Comparison of ENCODE assay signal across 24 cellular contexts in the genomic region with DNA sequence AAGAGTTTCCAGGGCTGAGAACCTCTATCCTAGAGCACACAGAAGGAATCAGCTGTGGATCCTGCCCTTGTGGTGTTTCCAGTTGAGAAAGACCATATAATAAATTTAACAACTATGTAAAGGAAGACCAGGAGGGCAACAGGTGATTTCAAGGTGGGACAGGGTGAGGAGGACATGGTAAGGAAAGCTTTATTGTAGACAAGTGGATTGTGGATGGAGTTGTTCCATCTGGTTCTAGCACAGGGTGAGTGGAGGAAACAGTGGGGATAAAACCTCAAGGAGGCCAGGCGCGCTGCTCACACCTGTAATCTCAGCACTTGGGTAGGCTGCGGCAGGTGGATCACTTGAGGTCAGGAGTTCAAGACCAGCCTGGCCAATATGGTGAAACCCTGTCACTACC. TPM values are rescaled to one million over a fixed set of nuclear protein-coding genes. Genes with fewer than 3 reads are reported as not detected.
DNase-seq lines count a peak whose midpoint lies in the region; ATAC-seq, FAIRE-seq and TF ChIP-seq lines count a peak whose summit lies in the region.
"Had no signal": no experiment of that assay in that cellular context is flagged by ENCODE, and none has a peak within 500 bp of the region (broad histone marks: within the 10 kb centered on the region; RNA-seq: fewer than 3 reads in every experiment).

No MANE protein-coding gene starts in this region.

- H3K36me3 Mint-ChIP-seq in stimulated activated naive CD8-positive, alpha-beta T cell treated with anti-CD3 and anti-CD28 coated beads, Interleukin-15, Interleukin-2, amounts not matched to agents 100 ng/mL and 50 ng/mL, for 24 hours (ENCODE audit: low read depth), result peaks cover 93% of the 10 kb centered on the region
- peaks cover 76% of the 10 kb centered on the region for H3K36me3 Mint-ChIP-seq in activated T-helper 1 cell treated with anti-CD3 and anti-CD28 coated beads, Interleukin-12 subunit alpha, Interleukin-12 subunit beta, Interleukin-2, Interleukin-4 antibody, amounts not matched to agents 30 ng/mL and 10 ng/mL and 1 ng/mL, durations not matched to agents 14 hours and 24 hours and 36 hours (ENCODE audit: low read depth)
- H3K36me3 Mint-ChIP-seq in naive thymus-derived CD4-positive, alpha-beta T cell, result peaks cover 6 to 35% (median 20%) of the 10 kb centered on the region in 5 donors

- peak overlapping the region; percentile 78 for H3K27ac Mint-ChIP-seq in stimulated activated naive CD8-positive, alpha-beta T cell treated with anti-CD3 and anti-CD28 coated beads, Interleukin-15, Interleukin-2, amounts not matched to agents 100 ng/mL and 50 ng/mL, for 24 hours
- H3K27ac Mint-ChIP-seq in activated T-helper 1 cell treated with anti-CD3 and anti-CD28 coated beads, Interleukin-12 subunit alpha, Interleukin-12 subunit beta, Interleukin-2, Interleukin-4 antibody, amounts not matched to agents 30 ng/mL and 10 ng/mL and 1 ng/mL, durations not matched to agents 14 hours and 24 hours and 36 hours, result peak overlapping the region; percentile 73
- peak overlapping the region in 7 of 9 donors; percentile 7 to 84 (median 65) for H3K27ac Mint-ChIP-seq in naive thymus-derived CD4-positive, alpha-beta T cell

- no peaks in the 10 kb centered on the region for H3K9me3 ChIP-seq in naive thymus-derived CD4-positive, alpha-beta T cell (ENCODE audit: control insufficient read depth in 2 of 3, low read length in 3 of 3)
- H3K9me3 ChIP-seq in kidney (ENCODE audit: control insufficient read depth in 1 of 2, low read length in 2 of 2), result no peaks in the 10 kb centered on the region
- H3K9me3 ChIP-seq: heart left ventricle, right atrium auricular region had no signal

- H3K4me3 Mint-ChIP-seq in stimulated activated naive CD8-positive, alpha-beta T cell treated with anti-CD3 and anti-CD28 coated beads, Interleukin-15, Interleukin-2, amounts not matched to agents 100 ng/mL and 50 ng/mL, for 24 hours, result no peak overlapping the region
- H3K4me3 Mint-ChIP-seq in activated T-helper 1 cell treated with anti-CD3 and anti-CD28 coated beads, Interleukin-12 subunit alpha, Interleukin-12 subunit beta, Interleukin-2, Interleukin-4 antibody, amounts not matched to agents 30 ng/mL and 10 ng/mL and 1 ng/mL, durations not matched to agents 14 hours and 24 hours and 36 hours, result no peak overlapping the region
- H3K4me3 Mint-ChIP-seq in naive thymus-derived CD4-positive, alpha-beta T cell, result peak overlapping the region in 2 of 10 donors; percentile 19 to 36
- H3K4me3 Mint-ChIP-seq: H9 had no signal

- no peak overlapping the region for H3K4me3 ChIP-seq in naive thymus-derived CD4-positive, alpha-beta T cell (ENCODE audit: low read length)
- no peak overlapping the region for H3K4me3 ChIP-seq in kidney (ENCODE audit: low read length in 2 of 2)
- H3K4me3 ChIP-seq: GM12878, heart left ventricle, right atrium auricular region had no signal

- POLR2A ChIA-PET in naive thymus-derived CD4-positive, alpha-beta T cell (lab: Charles Lee), result no interaction called here

- no peaks in the 10 kb centered on the region for H3K4me1 ChIP-seq in naive thymus-derived CD4-positive, alpha-beta T cell (ENCODE audit: control insufficient read depth in 2 of 2, insufficient read depth in 2 of 2, low read length in 2 of 2)
- H3K4me1 ChIP-seq in kidney (ENCODE audit: control insufficient read depth in 1 of 2, insufficient read depth in 1 of 2, low read depth in 1 of 2, low read length in 2 of 2), result peaks cover 38 to 61% of the 10 kb centered on the region in 2 donors

- H3K9ac ChIP-seq in kidney (ENCODE audit: low read length in 2 of 2), result no peak overlapping the region

- no peak for TF ChIP-seq CTCF in kidney (IDR thresholded peaks at IDR 0.05; ENCODE audit: borderline replicate concordance, extremely low read depth, insufficient read depth)

- no peaks in the 10 kb centered on the region for H3K27me3 ChIP-seq in naive thymus-derived CD4-positive, alpha-beta T cell (ENCODE audit: control insufficient read depth in 2 of 2, insufficient read depth in 2 of 2, low read length in 2 of 2)
- H3K27me3 ChIP-seq: heart left ventricle, right atrium auricular region had no signal

- no peak for FAIRE-seq in kidney (lab: Jason Lieb, UNC)
- FAIRE-seq: GM12878 had no signal

- CTCF ChIA-PET in naive thymus-derived CD4-positive, alpha-beta T cell (lab: Charles Lee), result no interaction called here

- ATAC-seq in stimulated activated naive CD8-positive, alpha-beta T cell treated with anti-CD3 and anti-CD28 coated beads, Interleukin-15, Interleukin-2, amounts not matched to agents 100 U/mL and 50 U/mL, for 24 hours, result no peak
- no peak for ATAC-seq in naive thymus-derived CD4-positive, alpha-beta T cell
- ATAC-seq: GM12878, heart left ventricle, left cardiac atrium, Panc1 had no signal

- no peak for DNase-seq in stimulated activated naive CD8-positive, alpha-beta T cell treated with anti-CD3 and anti-CD28 coated beads, Interleukin-15, Interleukin-2, amounts not matched to agents 100 U/mL and 50 U/mL, for 24 hours
- DNase-seq in activated T-helper 1 cell treated with anti-CD3 and anti-CD28 coated beads, Interleukin-12 subunit alpha, Interleukin-12 subunit beta, Interleukin-2, Interleukin-4 antibody, amounts not matched to agents 30 ng/mL and 10 ng/mL and 1 ng/mL, durations not matched to agents 14 hours and 24 hours and 36 hours (ENCODE audit: low spot score), result no peak
- no peak for DNase-seq in naive thymus-derived CD4-positive, alpha-beta T cell
- no peak for DNase-seq in kidney
- DNase-seq in NCI-H187 treated with DMSO at 0.1 percent for 48 hours (lab: John Stamatoyannopoulos, UW), result no peak
- DNase-seq in posterior vena cava (ENCODE audit: low spot score), result no peak
- DNase-seq in stimulated activated CD4-positive, alpha-beta T cell treated with anti-CD3 and anti-CD28 coated beads, Interleukin-1b, Interleukin-23, amount 100 ng/mL, for 48 hours, result no peak
- DNase-seq: amygdala; cortex of kidney; H9; heart left ventricle; left cardiac atrium; MM.1S; NCI-H1417 treated with DMSO at 0.1 percent for 48 hours; NCI-H510A treated with DMSO at 0.1 percent for 48 hours; NK-92 treated with Interleukin-12 subunit alpha and Interleukin-12 subunit beta, amount 100 ng/mL, for 24 hours; nucleus accumbens; stimulated activated CD4-positive, alpha-beta T cell treated with anti-CD3 and anti-CD28 coated beads, Interleukin-12 subunit alpha, Interleukin-12 subunit beta, amount 100 ng/mL, for 4 hours; T-helper 2 cell had no signal

- intact Hi-C loops in activated T-helper 1 cell treated with anti-CD3 and anti-CD28 coated beads, Interleukin-12 subunit alpha, Interleukin-12 subunit beta, Interleukin-2, Interleukin-4 antibody, amounts not matched to agents 30 ng/mL and 10 ng/mL and 1 ng/mL, durations not matched to agents 14 hours and 24 hours and 36 hours (cut with micrococcal nuclease), result no loop called here
- intact Hi-C loops in naive thymus-derived CD4-positive, alpha-beta T cell (cut with micrococcal nuclease), result no loop called here
- intact Hi-C loops in kidney (cut with DNase I), result no loop called here
- intact Hi-C loops in posterior vena cava (cut with DNase I), result no loop called here

- H3K9me3 Mint-ChIP-seq in stimulated activated naive CD8-positive, alpha-beta T cell treated with anti-CD3 and anti-CD28 coated beads, Interleukin-15, Interleukin-2, amounts not matched to agents 100 ng/mL and 50 ng/mL, for 24 hours, result no peaks in the 10 kb centered on the region
- no peaks in the 10 kb centered on the region for H3K9me3 Mint-ChIP-seq in activated T-helper 1 cell treated with anti-CD3 and anti-CD28 coated beads, Interleukin-12 subunit alpha, Interleukin-12 subunit beta, Interleukin-2, Interleukin-4 antibody, amounts not matched to agents 30 ng/mL and 10 ng/mL and 1 ng/mL, durations not matched to agents 14 hours and 24 hours and 36 hours
- H3K9me3 Mint-ChIP-seq in naive thymus-derived CD4-positive, alpha-beta T cell, result no peaks in the 10 kb centered on the region
- H3K9me3 Mint-ChIP-seq: H9 had no signal

- peaks cover 0 to 15% (median 0%) of the 10 kb centered on the region in 3 experiments for H3K36me3 ChIP-seq in naive thymus-derived CD4-positive, alpha-beta T cell (ENCODE audit: control insufficient read depth in 2 of 3, insufficient read depth in 3 of 3, low read length in 3 of 3)
- H3K36me3 ChIP-seq in kidney (ENCODE audit: control insufficient read depth in 1 of 2, insufficient read depth in 2 of 2, low read length in 2 of 2), result peaks cover 3 to 12% of the 10 kb centered on the region in 2 donors

- H3K4me1 Mint-ChIP-seq in stimulated activated naive CD8-positive, alpha-beta T cell treated with anti-CD3 and anti-CD28 coated beads, Interleukin-15, Interleukin-2, amounts not matched to agents 100 ng/mL and 50 ng/mL, for 24 hours (ENCODE audit: low read depth), result peaks cover 99% of the 10 kb centered on the region
- H3K4me1 Mint-ChIP-seq in activated T-helper 1 cell treated with anti-CD3 and anti-CD28 coated beads, Interleukin-12 subunit alpha, Interleukin-12 subunit beta, Interleukin-2, Interleukin-4 antibody, amounts not matched to agents 30 ng/mL and 10 ng/mL and 1 ng/mL, durations not matched to agents 14 hours and 24 hours and 36 hours (ENCODE audit: low read depth), result peaks cover 88% of the 10 kb centered on the region
- H3K4me1 Mint-ChIP-seq in naive thymus-derived CD4-positive, alpha-beta T cell, result peaks cover 32 to 87% (median 70%) of the 10 kb centered on the region in 7 donors

- H3K27ac ChIP-seq in naive thymus-derived CD4-positive, alpha-beta T cell (ENCODE audit: low read depth, low read length), result no peak overlapping the region
- H3K27ac ChIP-seq in kidney (ENCODE audit: low read depth in 2 of 2, low read length in 2 of 2), result no peak overlapping the region
- H3K27ac ChIP-seq: heart left ventricle, right atrium auricular region had no signal

- no peaks in the 10 kb centered on the region for H3K27me3 Mint-ChIP-seq in stimulated activated naive CD8-positive, alpha-beta T cell treated with anti-CD3 and anti-CD28 coated beads, Interleukin-15, Interleukin-2, amounts not matched to agents 100 ng/mL and 50 ng/mL, for 24 hours
- H3K27me3 Mint-ChIP-seq in activated T-helper 1 cell treated with anti-CD3 and anti-CD28 coated beads, Interleukin-12 subunit alpha, Interleukin-12 subunit beta, Interleukin-2, Interleukin-4 antibody, amounts not matched to agents 30 ng/mL and 10 ng/mL and 1 ng/mL, durations not matched to agents 14 hours and 24 hours and 36 hours (ENCODE audit: insufficient read depth), result no peaks in the 10 kb centered on the region
- H3K27me3 Mint-ChIP-seq in naive thymus-derived CD4-positive, alpha-beta T cell, result no peaks in the 10 kb centered on the region

RNA-seq across cellular contexts. Expression of gene SIAH2, which starts 17.1 kb away (rescaled TPM):
- 175 and 177 TPM in 2 replicates for total RNA-seq in activated T-helper 1 cell treated with anti-CD3 and anti-CD28 coated beads, Interleukin-12 subunit alpha, Interleukin-12 subunit beta, Interleukin-2, Interleukin-4 antibody, amounts not matched to agents 30 ng/mL and 10 ng/mL and 1 ng/mL, durations not matched to agents 14 hours and 24 hours and 36 hours
- 10 to 100 TPM; 19.8 to 39.2 (median 31.0) TPM for total RNA-seq in naive thymus-derived CD4-positive, alpha-beta T cell
- polyA plus RNA-seq in naive thymus-derived CD4-positive, alpha-beta T cell, result 10 to 100 TPM; 13.9 to 23.1 TPM
- total RNA-seq in kidney (24.6 TPM), posterior vena cava (10 to 100 TPM; 30.6 to 37.6 TPM)
- 16.9 TPM for polyA plus RNA-seq in kidney (ENCODE audit: insufficient read depth, low read depth, low replicate concordance)

RNA-seq across cellular contexts. Expression of gene ERICH6, which starts 42.1 kb away (rescaled TPM):
- not detected in 2 replicates for total RNA-seq in activated T-helper 1 cell treated with anti-CD3 and anti-CD28 coated beads, Interleukin-12 subunit alpha, Interleukin-12 subunit beta, Interleukin-2, Interleukin-4 antibody, amounts not matched to agents 30 ng/mL and 10 ng/mL and 1 ng/mL, durations not matched to agents 14 hours and 24 hours and 36 hours
- 1 to 10 TPM in 1 of 5 experiments, under 1 TPM in 4; 0.24 to 1.4 (median 0.53) TPM for total RNA-seq in naive thymus-derived CD4-positive, alpha-beta T cell
- not detected for polyA plus RNA-seq in naive thymus-derived CD4-positive, alpha-beta T cell
- total RNA-seq in kidney, result 0.19 TPM
- not detected for polyA plus RNA-seq in kidney (ENCODE audit: insufficient read depth, low read depth, low replicate concordance)
- total RNA-seq in posterior vena cava, result not detected
- total RNA-seq: H9, right atrium auricular region, SK-MEL-5 had no signal
- polyA plus RNA-seq: heart left ventricle had no signal
